1 cellular context compared by ENCODE assay signal in the genomic region with DNA sequence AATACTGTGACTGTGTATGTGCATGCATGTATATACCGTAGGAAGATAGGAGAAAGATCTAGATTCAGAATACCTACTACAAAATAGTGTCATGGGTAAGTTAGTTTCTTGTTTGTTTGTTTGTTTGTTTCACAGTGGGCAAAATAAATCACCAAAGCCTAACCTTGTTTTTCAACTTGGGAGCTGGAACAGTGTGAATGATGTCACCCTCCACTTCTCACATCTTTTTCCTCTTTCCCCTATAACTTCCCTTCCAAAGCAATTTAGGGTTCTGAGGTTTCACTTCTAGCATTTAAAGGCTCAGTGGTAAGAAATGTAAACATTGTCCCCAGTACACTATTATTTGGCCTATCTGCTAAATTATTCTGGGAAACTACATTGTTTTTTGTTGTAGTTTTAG.
TF ChIP-seq lines count a peak whose summit lies in the region.

No MANE protein-coding gene starts in this region.

TF ChIP-seq in IMR-90, 13 proteins besides CTCF, POLR2A, EP300 and RAD21 (continued from another document):
- TF ChIP-seq MAFK (IDR thresholded peaks at IDR 0.05; ENCODE audit: low read depth, low read length), result no peak
- TF ChIP-seq, protein P1, sequence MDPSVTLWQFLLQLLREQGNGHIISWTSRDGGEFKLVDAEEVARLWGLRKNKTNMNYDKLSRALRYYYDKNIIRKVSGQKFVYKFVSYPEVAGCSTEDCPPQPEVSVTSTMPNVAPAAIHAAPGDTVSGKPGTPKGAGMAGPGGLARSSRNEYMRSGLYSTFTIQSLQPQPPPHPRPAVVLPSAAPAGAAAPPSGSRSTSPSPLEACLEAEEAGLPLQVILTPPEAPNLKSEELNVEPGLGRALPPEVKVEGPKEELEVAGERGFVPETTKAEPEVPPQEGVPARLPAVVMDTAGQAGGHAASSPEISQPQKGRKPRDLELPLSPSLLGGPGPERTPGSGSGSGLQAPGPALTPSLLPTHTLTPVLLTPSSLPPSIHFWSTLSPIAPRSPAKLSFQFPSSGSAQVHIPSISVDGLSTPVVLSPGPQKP (IDR thresholded peaks at IDR 0.05; ENCODE audit: borderline replicate concordance, low read depth, low read length), result no peak
- TF ChIP-seq FOS (IDR thresholded peaks at IDR 0.05; ENCODE audit: low read depth, low read length), result no peak
- no peak for TF ChIP-seq MXI1 (IDR thresholded peaks at IDR 0.05; ENCODE audit: borderline replicate concordance, low read depth, low read length)
- no peak for TF ChIP-seq CHD1 (IDR thresholded peaks at IDR 0.05; ENCODE audit: low read depth, low read length)
- TF ChIP-seq SMC3 (IDR thresholded peaks at IDR 0.05; ENCODE audit: low read depth, low read length), result no peak
- TF ChIP-seq CEBPB (IDR thresholded peaks at IDR 0.05; ENCODE audit: low read depth, low read length), result no peak
- no peak for TF ChIP-seq RCOR1 (IDR thresholded peaks at IDR 0.05; ENCODE audit: insufficient replicate concordance, low read length)
- TF ChIP-seq NFE2L2 (IDR thresholded peaks at IDR 0.05; ENCODE audit: low read depth, low read length), result no peak
- TF ChIP-seq RFX5 (IDR thresholded peaks at IDR 0.05; ENCODE audit: low read depth, low read length), result no peak
- no peak for TF ChIP-seq BHLHE40 (IDR thresholded peaks at IDR 0.05; ENCODE audit: low read depth, low read length)
- no peak for TF ChIP-seq MAZ (IDR thresholded peaks at IDR 0.05; ENCODE audit: borderline replicate concordance, low read depth, low read length)
